1 cellular context compared by ENCODE assay signal in the genomic region with DNA sequence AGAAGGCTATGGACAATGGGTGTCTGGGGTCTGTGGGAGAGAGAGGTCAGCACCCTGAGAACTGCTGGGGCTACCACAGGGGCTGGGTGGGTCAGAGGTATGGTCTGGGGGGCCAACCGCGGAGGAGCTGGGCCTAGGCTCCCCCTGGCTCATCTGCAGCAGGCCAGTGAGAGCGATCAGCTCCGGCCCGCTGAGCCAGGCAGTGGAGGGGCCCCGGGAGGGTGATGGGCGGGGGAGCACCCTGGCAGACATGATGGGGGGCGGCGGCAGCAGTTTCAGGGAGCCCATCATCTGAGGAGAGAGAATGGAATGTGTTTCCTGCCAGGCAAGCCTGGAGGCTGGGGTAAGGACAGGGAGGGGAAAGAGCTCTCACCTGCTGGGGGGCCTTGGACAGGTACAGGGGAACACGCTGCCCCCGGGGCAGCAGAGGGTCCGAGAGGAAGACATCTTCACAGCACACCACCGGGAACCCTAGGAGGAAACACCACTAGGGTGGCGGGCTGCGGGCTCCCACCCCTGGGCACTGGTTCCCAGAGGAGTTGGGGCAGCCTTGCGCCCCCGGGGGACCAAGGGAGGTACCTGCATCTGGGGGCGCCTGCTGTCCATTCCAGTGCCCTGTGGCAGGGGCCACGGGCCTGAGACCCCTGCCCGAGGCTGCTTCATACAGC.
TF ChIP-seq lines count a peak whose summit lies in the region.

No MANE protein-coding gene starts in this region.

TF ChIP-seq in HepG2, 621 proteins besides CTCF, POLR2A, EP300 and RAD21 (continued from another document):
- TF ChIP-seq ZSCAN31 (CRISPR knock-in tag; IDR thresholded peaks at IDR 0.05; ENCODE audit: low read depth) (0 out of 2 replicates have a peak, but pooled peaks have one; percentile 17), ZNF761 (CRISPR knock-in tag; conservative IDR thresholded peaks at IDR 0.05) (no peak), ZNF350 (CRISPR knock-in tag; IDR thresholded peaks at IDR 0.05; ENCODE audit: borderline replicate concordance, low read depth) (0 out of 2 replicates have a peak, but pooled peaks have one; percentile 5), NFE2 (CRISPR knock-in tag; IDR thresholded peaks at IDR 0.05) (no peak), HES4 (CRISPR knock-in tag; IDR thresholded peaks at IDR 0.05; ENCODE audit: borderline replicate concordance) (0 out of 2 replicates have a peak, but pooled peaks have one; percentile 17), POLR2G (IDR thresholded peaks at IDR 0.05; ENCODE audit: low read depth, low read length) (peak; percentile 16), MIER3 (CRISPR knock-in tag; IDR thresholded peaks at IDR 0.05; ENCODE audit: borderline replicate concordance) (no peak), SRSF1 (optimal IDR thresholded peaks at IDR 0.05; ENCODE audit: low read depth, low read length) (peak; percentile 29), ZFP62 (CRISPR knock-in tag; IDR thresholded peaks at IDR 0.05) (no peak), ZNF468 (CRISPR knock-in tag; IDR thresholded peaks at IDR 0.05) (0 out of 2 replicates have a peak, but pooled peaks have one; percentile 32), ZNF780A (CRISPR knock-in tag; IDR thresholded peaks at IDR 0.05) (no peak), GZF1 (CRISPR knock-in tag; IDR thresholded peaks at IDR 0.05) (no peak), ZNF749 (CRISPR knock-in tag; IDR thresholded peaks at IDR 0.05; ENCODE audit: borderline replicate concordance) (no peak), XRCC5 (optimal IDR thresholded peaks at IDR 0.05; ENCODE audit: low read length) (no peak), ZFP37 (CRISPR knock-in tag; IDR thresholded peaks at IDR 0.05; ENCODE audit: borderline replicate concordance) (no peak), ZNF790 (CRISPR knock-in tag; IDR thresholded peaks at IDR 0.05; ENCODE audit: borderline replicate concordance) (0 out of 2 replicates have a peak, but pooled peaks have one; percentile 54), RCOR2 (CRISPR knock-in tag; IDR thresholded peaks at IDR 0.05) (no peak), ZSCAN21 (CRISPR knock-in tag; IDR thresholded peaks at IDR 0.05; ENCODE audit: borderline replicate concordance) (no peak), HMG20A (CRISPR knock-in tag; IDR thresholded peaks at IDR 0.05; ENCODE audit: borderline replicate concordance) (no peak), PCBP1 (IDR thresholded peaks at IDR 0.05; ENCODE audit: borderline replicate concordance, low read depth, low read length) (0 out of 2 replicates have a peak, but pooled peaks have one; percentile 39), NFKBIZ (CRISPR knock-in tag; IDR thresholded peaks at IDR 0.05) (no peak), RBAK (CRISPR knock-in tag; IDR thresholded peaks at IDR 0.05) (no peak), ZNF75D (CRISPR knock-in tag; IDR thresholded peaks at IDR 0.05; ENCODE audit: borderline replicate concordance) (no peak), NR2C2 (CRISPR knock-in tag; IDR thresholded peaks at IDR 0.05; ENCODE audit: borderline replicate concordance) (no peak), ZNF12 (CRISPR knock-in tag; IDR thresholded peaks at IDR 0.05) (no peak), ZNF768 (CRISPR knock-in tag; IDR thresholded peaks at IDR 0.05) (no peak), HNRNPLL (IDR thresholded peaks at IDR 0.05; ENCODE audit: low read depth, low read length, poor library complexity, severe bottlenecking) (peak; percentile 38), ISX (CRISPR knock-in tag; conservative IDR thresholded peaks at IDR 0.05) (no peak), ATAD3A (CRISPR knock-in tag; IDR thresholded peaks at IDR 0.05) (no peak)
- TF ChIP-seq, protein P1, sequence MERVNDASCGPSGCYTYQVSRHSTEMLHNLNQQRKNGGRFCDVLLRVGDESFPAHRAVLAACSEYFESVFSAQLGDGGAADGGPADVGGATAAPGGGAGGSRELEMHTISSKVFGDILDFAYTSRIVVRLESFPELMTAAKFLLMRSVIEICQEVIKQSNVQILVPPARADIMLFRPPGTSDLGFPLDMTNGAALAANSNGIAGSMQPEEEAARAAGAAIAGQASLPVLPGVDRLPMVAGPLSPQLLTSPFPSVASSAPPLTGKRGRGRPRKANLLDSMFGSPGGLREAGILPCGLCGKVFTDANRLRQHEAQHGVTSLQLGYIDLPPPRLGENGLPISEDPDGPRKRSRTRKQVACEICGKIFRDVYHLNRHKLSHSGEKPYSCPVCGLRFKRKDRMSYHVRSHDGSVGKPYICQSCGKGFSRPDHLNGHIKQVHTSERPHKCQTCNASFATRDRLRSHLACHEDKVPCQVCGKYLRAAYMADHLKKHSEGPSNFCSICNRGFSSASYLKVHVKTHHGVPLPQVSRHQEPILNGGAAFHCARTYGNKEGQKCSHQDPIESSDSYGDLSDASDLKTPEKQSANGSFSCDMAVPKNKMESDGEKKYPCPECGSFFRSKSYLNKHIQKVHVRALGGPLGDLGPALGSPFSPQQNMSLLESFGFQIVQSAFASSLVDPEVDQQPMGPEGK (CRISPR knock-in tag; IDR thresholded peaks at IDR 0.05), result peak; percentile 54
- TF ChIP-seq, protein P2, sequence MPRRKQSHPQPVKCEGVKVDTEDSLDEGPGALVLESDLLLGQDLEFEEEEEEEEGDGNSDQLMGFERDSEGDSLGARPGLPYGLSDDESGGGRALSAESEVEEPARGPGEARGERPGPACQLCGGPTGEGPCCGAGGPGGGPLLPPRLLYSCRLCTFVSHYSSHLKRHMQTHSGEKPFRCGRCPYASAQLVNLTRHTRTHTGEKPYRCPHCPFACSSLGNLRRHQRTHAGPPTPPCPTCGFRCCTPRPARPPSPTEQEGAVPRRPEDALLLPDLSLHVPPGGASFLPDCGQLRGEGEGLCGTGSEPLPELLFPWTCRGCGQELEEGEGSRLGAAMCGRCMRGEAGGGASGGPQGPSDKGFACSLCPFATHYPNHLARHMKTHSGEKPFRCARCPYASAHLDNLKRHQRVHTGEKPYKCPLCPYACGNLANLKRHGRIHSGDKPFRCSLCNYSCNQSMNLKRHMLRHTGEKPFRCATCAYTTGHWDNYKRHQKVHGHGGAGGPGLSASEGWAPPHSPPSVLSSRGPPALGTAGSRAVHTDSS (CRISPR knock-in tag; conservative IDR thresholded peaks at IDR 0.05), result no peak
- TF ChIP-seq, protein P3, sequence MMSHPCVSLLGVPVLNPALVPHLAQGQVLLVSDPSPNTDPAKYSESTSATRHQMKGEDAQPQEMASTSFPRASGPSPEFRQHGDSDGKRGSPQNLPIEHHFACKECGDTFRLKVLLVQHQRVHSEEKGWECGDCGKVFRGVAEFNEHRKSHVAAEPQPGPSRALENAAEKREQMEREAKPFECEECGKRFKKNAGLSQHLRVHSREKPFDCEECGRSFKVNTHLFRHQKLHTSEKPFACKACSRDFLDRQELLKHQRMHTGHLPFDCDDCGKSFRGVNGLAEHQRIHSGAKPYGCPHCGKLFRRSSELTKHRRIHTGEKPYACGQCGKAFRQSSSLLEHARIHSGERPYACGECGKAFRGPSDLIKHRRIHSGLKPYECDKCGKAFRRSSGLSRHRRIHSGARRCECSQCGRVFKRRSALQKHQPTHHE (CRISPR knock-in tag; IDR thresholded peaks at IDR 0.05; ENCODE audit: borderline replicate concordance), result no peak
- TF ChIP-seq, protein P4, sequence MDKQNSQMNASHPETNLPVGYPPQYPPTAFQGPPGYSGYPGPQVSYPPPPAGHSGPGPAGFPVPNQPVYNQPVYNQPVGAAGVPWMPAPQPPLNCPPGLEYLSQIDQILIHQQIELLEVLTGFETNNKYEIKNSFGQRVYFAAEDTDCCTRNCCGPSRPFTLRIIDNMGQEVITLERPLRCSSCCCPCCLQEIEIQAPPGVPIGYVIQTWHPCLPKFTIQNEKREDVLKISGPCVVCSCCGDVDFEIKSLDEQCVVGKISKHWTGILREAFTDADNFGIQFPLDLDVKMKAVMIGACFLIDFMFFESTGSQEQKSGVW (CRISPR knock-in tag; IDR thresholded peaks at IDR 0.05; ENCODE audit: borderline replicate concordance), result no peak
- TF ChIP-seq, protein P5, sequence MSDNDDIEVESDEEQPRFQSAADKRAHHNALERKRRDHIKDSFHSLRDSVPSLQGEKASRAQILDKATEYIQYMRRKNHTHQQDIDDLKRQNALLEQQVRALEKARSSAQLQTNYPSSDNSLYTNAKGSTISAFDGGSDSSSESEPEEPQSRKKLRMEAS (IDR thresholded peaks at IDR 0.05), result no peak
